9 cellular contexts compared by ENCODE assay signal in the genomic region with DNA sequence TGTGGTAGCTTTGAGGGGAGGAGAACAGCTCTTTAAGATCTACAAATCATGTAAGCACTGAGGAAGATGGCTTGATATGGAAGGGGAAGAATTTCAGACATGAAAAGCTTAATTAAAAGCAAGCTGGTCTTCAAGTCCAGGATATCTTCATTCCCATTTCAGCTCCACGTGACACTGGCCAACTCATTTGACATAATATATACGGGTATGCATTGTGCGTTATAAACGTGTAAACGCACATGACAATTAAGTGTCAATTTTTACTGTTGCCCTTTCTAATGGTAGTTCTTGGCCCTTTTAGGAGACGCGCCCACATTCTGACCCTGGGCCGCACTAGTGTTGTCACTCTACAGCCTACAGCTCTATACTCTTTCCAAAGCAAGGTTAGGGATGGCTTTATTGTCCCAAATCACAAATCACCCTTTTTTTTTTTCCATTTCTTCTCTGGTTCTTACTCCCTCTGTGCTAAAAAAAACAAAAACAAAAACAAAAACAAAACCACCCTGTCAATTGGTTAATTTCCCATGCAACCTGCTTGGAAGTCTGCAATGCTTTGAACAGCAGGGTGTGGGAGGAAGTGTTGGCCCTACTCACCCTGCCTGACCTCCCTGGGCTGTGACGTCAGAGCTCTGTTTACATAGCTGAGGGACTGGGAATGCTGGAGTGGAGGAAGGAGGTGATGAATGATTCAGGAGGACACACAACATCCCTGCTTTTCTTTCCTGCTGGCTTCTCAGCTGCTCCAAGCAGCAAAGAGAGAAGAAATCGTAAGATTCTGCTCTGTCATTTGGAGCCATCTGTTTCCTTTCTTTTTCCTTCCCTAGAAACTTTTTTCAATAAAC. TPM values are rescaled to one million over a fixed set of nuclear protein-coding genes. Genes with fewer than 3 reads are reported as not detected.
DNase-seq lines count a peak whose midpoint lies in the region; ATAC-seq and TF ChIP-seq lines count a peak whose summit lies in the region.
"Had no signal": no experiment of that assay in that cellular context is flagged by ENCODE, and none has a peak within 500 bp of the region (broad histone marks: within the 10 kb centered on the region; RNA-seq: fewer than 3 reads in every experiment).

No MANE protein-coding gene starts in this region.

- no peaks in the 10 kb centered on the region for H4K20me1 ChIP-seq in GM23338 (replicated peaks; ENCODE audit: insufficient read depth)

- no peak overlapping the region for H2AFZ ChIP-seq in GM23338

- CTCF ChIA-PET in RWPE1 (lab: Yijun Ruan, JAX) = interaction anchor here (0.6 kb wide), 1 partner anchor 9 kb away, joined by 3 read pairs; no protein-coding TSS in a partner anchor

- peaks cover 1% of the 10 kb centered on the region for H3K27me3 Mint-ChIP-seq in GM23338 (ENCODE audit: insufficient read depth, low read depth, poor library complexity)

- H3K9me2 ChIP-seq in GM23338 (ENCODE audit: insufficient read depth) = no peaks in the 10 kb centered on the region

- H3K79me2 ChIP-seq in GM23338 (replicated peaks; ENCODE audit: insufficient read depth) = no peaks in the 10 kb centered on the region

- POLR2A ChIA-PET in RWPE1 (lab: Yijun Ruan, JAX; ENCODE audit: low non-redundant PET) = no interaction called here

- H3K4me3 Mint-ChIP-seq in GM23338 = no peak overlapping the region

- H3K4me3 ChIP-seq in GM23338 = no peak overlapping the region
- no peak overlapping the region for H3K4me3 ChIP-seq in BE2C (ENCODE audit: low read depth, low read length)

- no peaks in the 10 kb centered on the region for H3K9me3 Mint-ChIP-seq in GM23338

- H3K4me1 Mint-ChIP-seq in GM23338 = peaks cover 10% of the 10 kb centered on the region; the same call in 2 of the 3 replicates

- H3K27me3 ChIP-seq in GM23338 (ENCODE audit: insufficient read depth) (no peaks in the 10 kb centered on the region), BE2C (no peaks in the 10 kb centered on the region)

- H3K27ac Mint-ChIP-seq in GM23338 = no peak overlapping the region

- no peak overlapping the region for H3K27ac ChIP-seq in GM23338 (ENCODE audit: low read depth)
- H3K27ac ChIP-seq in RWPE1 = no peak overlapping the region

- H3F3A ChIP-seq in GM23338 (replicated peaks; ENCODE audit: low read depth) = no peaks in the 10 kb centered on the region

- ATAC-seq in GM23338 = peak; percentile 82
- ATAC-seq in Right ventricle myocardium inferior = peak; percentile 94
- no peak for ATAC-seq in GM21515 (IDR thresholded peaks at IDR 0.05; ENCODE audit: unreplicated experiment)
- ATAC-seq in HG03159 (IDR thresholded peaks at IDR 0.05; ENCODE audit: unreplicated experiment) = no peak

- no peak for TF ChIP-seq CTCF in GM23338 (conservative IDR thresholded peaks at IDR 0.05; ENCODE audit: low read depth in 2 of 2)
- TF ChIP-seq CTCF in RWPE1 (conservative IDR thresholded peaks at IDR 0.05; ENCODE audit: low read depth) = no peak
- no peak for TF ChIP-seq CTCF in BE2C (IDR thresholded peaks at IDR 0.05; ENCODE audit: low read depth, low read length)

- H3K4me1 ChIP-seq in GM23338 (ENCODE audit: insufficient read depth) (no peaks in the 10 kb centered on the region; the same call in 1 of the 2 replicates), BE2C (peaks cover 15% of the 10 kb centered on the region)

- no peaks in the 10 kb centered on the region for H3K36me3 ChIP-seq in GM23338 (ENCODE audit: insufficient read depth)
- no peaks in the 10 kb centered on the region for H3K36me3 ChIP-seq in BE2C

- intact Hi-C loops in Right ventricle myocardium inferior (cut with DNase I) = no loop called here

- H3K9me3 ChIP-seq in BE2C = no peaks in the 10 kb centered on the region

- DNase-seq in GM23338 (ENCODE audit: low spot score) (peak; percentile 66), RWPE1 (ENCODE audit: low spot score) (peak; percentile 83), Right ventricle myocardium inferior (ENCODE audit: missing footprints) (peak; percentile 79), renal cortical epithelial cell (ENCODE audit: low read depth) (peak; percentile 97), BE2C (no peak), MV-4-11 (lab: John Stamatoyannopoulos, UW) (no peak)
- DNase-seq: stimulated activated naive CD4-positive, alpha-beta T cell had no signal

- H3K4me2 ChIP-seq in GM23338 = no peak overlapping the region

- no peaks in the 10 kb centered on the region for H3K36me3 Mint-ChIP-seq in GM23338 (ENCODE audit: low read depth)

TF ChIP-seq in GM23338, 12 proteins besides CTCF, POLR2A, EP300 and RAD21:
- TF ChIP-seq REST (IDR thresholded peaks at IDR 0.05; ENCODE audit: unreplicated experiment) = no peak
- no peak for TF ChIP-seq STAT1 (IDR thresholded peaks at IDR 0.05; ENCODE audit: unreplicated experiment)
- TF ChIP-seq CREB1 (CRISPR knock-in tag; IDR thresholded peaks at IDR 0.05; ENCODE audit: low read depth) = peak; percentile 86
- TF ChIP-seq EZH2phosphoT487 (IDR thresholded peaks at IDR 0.05; ENCODE audit: unreplicated experiment) = no peak

RNA-seq across cellular contexts. Expression of gene RFK, which starts 19.3 kb away (rescaled TPM):
- total RNA-seq in GM23338 (2014; rRNA removed; shearing (Covaris generic)) = 15.2 and 19.0 TPM in 2 replicates
- polyA plus RNA-seq in GM23338 (2016; fragmentation: Nextera tagmentation; extraction: Ambion mirVana) = 15.4 and 17.3 TPM in 2 replicates
- total RNA-seq in Right ventricle myocardium inferior = 23.9 TPM
- 56.6 and 71.0 TPM in 2 replicates for total RNA-seq in renal cortical epithelial cell
- 20.6 TPM for polyA plus RNA-seq in BE2C (2012; ENCODE audit: insufficient read depth, insufficient read length, low read depth)

Comparison
In these comparisons a context has a peak if more than half of its experiments do, and no peak if none do; other contexts are left out.
1. ATAC-seq: peak in GM23338 (single experiment) and Right ventricle myocardium inferior (single experiment); none in GM21515 (single experiment) and HG03159 (single experiment).
2. DNase-seq: peak in GM23338 (single experiment), RWPE1 (single experiment), Right ventricle myocardium inferior (single experiment) and renal cortical epithelial cell (single experiment); none in BE2C (single experiment) and MV-4-11 (single experiment).